ENCODE assay signal across 22 cellular contexts in genomic region chr1:233718057-233718456, GRCh38.
A peak's percentile ranks its signal among the peaks of the same experiment; 100 is the strongest.
DNase-seq lines count a peak whose midpoint lies in the region; ATAC-seq, FAIRE-seq and TF ChIP-seq lines count a peak whose summit lies in the region.
"Had no signal": no experiment of that assay in that cellular context is flagged by ENCODE, and none has a peak within 500 bp of the region (broad histone marks: within the 10 kb centered on the region; RNA-seq: fewer than 3 reads in every experiment).

No MANE protein-coding gene starts in this region.

- no peak overlapping the region for H4K5ac ChIP-seq in IMR-90 (ENCODE audit: low read depth, low read length)

- no peaks in the 10 kb centered on the region for H3K36me3 Mint-ChIP-seq in endodermal cell (ENCODE audit: low read depth)
- H3K36me3 Mint-ChIP-seq: CD8-positive, alpha-beta T cell had no signal

- H3K36me3 ChIP-seq in HepG2 (replicated peaks in 1 of 2; ENCODE audit: control insufficient read depth in 1 of 2, insufficient read depth in 2 of 2, low read length in 2 of 2), result no peaks in the 10 kb centered on the region
- H3K36me3 ChIP-seq in right lobe of liver, result no peaks in the 10 kb centered on the region
- H3K36me3 ChIP-seq in IMR-90 (ENCODE audit: control insufficient read depth, insufficient read depth, low read length), result no peaks in the 10 kb centered on the region
- H3K36me3 ChIP-seq in endodermal cell (ENCODE audit: control insufficient read depth, insufficient read depth, low read length), result no peaks in the 10 kb centered on the region
- H3K36me3 ChIP-seq: BLaER1 treated with 17β-estradiol and CSF1 and Interleukin-3, amounts not matched to agents 10 nM and 100 nM had no signal

- ATAC-seq in HepG2 (no peak), right lobe of liver (no peak), IMR-90 (ENCODE audit: low read depth) (no peak), GM19467 (IDR thresholded peaks at IDR 0.05; ENCODE audit: unreplicated experiment) (no peak)
- ATAC-seq: CD8-positive, alpha-beta T cell had no signal

- no peaks in the 10 kb centered on the region for H3K79me1 ChIP-seq in IMR-90 (ENCODE audit: low read depth in 1 of 2, low read length in 2 of 2)

- BruUV-seq in HepG2 (replicated peaks; lab: Mats Ljungman, UMichigan) (no TSS peak), IMR-90 (replicated peaks; lab: Mats Ljungman, UMichigan) (no TSS peak)

- H3K4me3 Mint-ChIP-seq in endodermal cell, result no peak overlapping the region
- H3K4me3 Mint-ChIP-seq: B cell; CD4-positive, alpha-beta T cell; CD8-positive, alpha-beta T cell had no signal

- dilution Hi-C loops in IMR-90 (cut with HindIII; ENCODE audit: low sequenced_read_pairs, unreplicated experiment), result no loop called here

- no peak overlapping the region for H4K91ac ChIP-seq in IMR-90 (ENCODE audit: insufficient read depth, low read depth, low read length)

- peaks cover 23% of the 10 kb centered on the region for H3K4me1 Mint-ChIP-seq in endodermal cell
- H3K4me1 Mint-ChIP-seq: B cell had no signal

- no peaks in the 10 kb centered on the region for H3K9me1 ChIP-seq in IMR-90 (ENCODE audit: insufficient read depth, low read length)

- TF ChIP-seq RAD21 in HepG2 (CRISPR knock-in tag; IDR thresholded peaks at IDR 0.05) (no peak), IMR-90 (IDR thresholded peaks at IDR 0.05; ENCODE audit: low read length) (no peak)

- DNase-seq in HepG2 (ENCODE audit: low spot score) (no peak), right lobe of liver (no peak), IMR-90 (no peak), endodermal cell (no peak), MV-4-11 (lab: John Stamatoyannopoulos, UW) (no peak), cardiac septum (ENCODE audit: low spot score) (no peak)
- DNase-seq: 8988T; AML-193; Caco-2; Calu3; CD4-positive, alpha-beta T cell; CD8-positive, alpha-beta T cell; DMS79 treated with DMSO at 0.1 percent for 48 hours; GF-D8 had no signal

- H2BK20ac ChIP-seq in IMR-90 (ENCODE audit: low read depth, low read length), result no peak overlapping the region

- no peak overlapping the region for H3K4me3 ChIP-seq in HepG2 (replicated peaks in 1 of 3; ENCODE audit: insufficient read depth in 1 of 3, low read depth in 2 of 3, low read length in 3 of 3)
- no peak overlapping the region for H3K4me3 ChIP-seq in right lobe of liver
- no peak overlapping the region for H3K4me3 ChIP-seq in IMR-90 (ENCODE audit: insufficient read depth, low read depth, low read length)
- peak overlapping the region; percentile 46 for H3K4me3 ChIP-seq in endodermal cell (ENCODE audit: low read length)
- H3K4me3 ChIP-seq: BLaER1 treated with 17β-estradiol and CSF1 and Interleukin-3, amounts not matched to agents 10 nM and 100 nM had no signal

- H2BK5ac ChIP-seq in IMR-90 (ENCODE audit: low read depth, low read length, poor library complexity, severe bottlenecking), result no peak overlapping the region

- H4K8ac ChIP-seq in IMR-90 (ENCODE audit: low read depth in 2 of 2, low read length in 2 of 2), result no peak overlapping the region

- H3K4ac ChIP-seq in IMR-90 (ENCODE audit: low read depth, low read length), result no peak overlapping the region

- H3K27me3 ChIP-seq in HepG2 (ENCODE audit: control insufficient read depth in 1 of 2, insufficient read depth in 2 of 2, low read length in 2 of 2) (no peaks in the 10 kb centered on the region; a peak in 1 of 5 replicates), right lobe of liver (no peaks in the 10 kb centered on the region), IMR-90 (ENCODE audit: control insufficient read depth, insufficient read depth, low read length) (no peaks in the 10 kb centered on the region), endodermal cell (ENCODE audit: control insufficient read depth, insufficient read depth, low read length, poor library complexity, severe bottlenecking) (no peaks in the 10 kb centered on the region)
- H3K27me3 ChIP-seq: BLaER1 treated with 17β-estradiol and CSF1 and Interleukin-3, amounts not matched to agents 10 nM and 100 nM had no signal

- no peaks in the 10 kb centered on the region for H4K20me1 ChIP-seq in HepG2 (ENCODE audit: insufficient read depth, low read length)
- H4K20me1 ChIP-seq in IMR-90 (ENCODE audit: insufficient read depth, low read length), result no peaks in the 10 kb centered on the region
- H4K20me1 ChIP-seq: BLaER1 treated with 17β-estradiol and CSF1 and Interleukin-3, amounts not matched to agents 10 nM and 100 nM had no signal

- no peak overlapping the region for H3K27ac Mint-ChIP-seq in endodermal cell
- H3K27ac Mint-ChIP-seq: B cell; CD4-positive, alpha-beta T cell; CD8-positive, alpha-beta T cell had no signal

- no peaks in the 10 kb centered on the region for H3K27me3 Mint-ChIP-seq in endodermal cell (ENCODE audit: insufficient read depth)
- H3K27me3 Mint-ChIP-seq: B cell had no signal

- H2BK15ac ChIP-seq in IMR-90 (ENCODE audit: low read depth, low read length), result no peak overlapping the region

- H2AFZ ChIP-seq in HepG2 (ENCODE audit: low read length) (no peak overlapping the region), IMR-90 (replicated peaks; ENCODE audit: low read length, poor library complexity) (no peak overlapping the region)

- no peak overlapping the region for H2BK120ac ChIP-seq in IMR-90 (ENCODE audit: low read depth, low read length)

- H3K79me2 ChIP-seq in HepG2 (ENCODE audit: insufficient read depth, low read length), result no peaks in the 10 kb centered on the region

- H3K56ac ChIP-seq in IMR-90 (ENCODE audit: extremely low read depth, insufficient read depth, low read length), result no peak overlapping the region

- H2AK5ac ChIP-seq in IMR-90 (ENCODE audit: low read depth, low read length), result no peak overlapping the region

- TF ChIP-seq POLR2A in HepG2 (IDR thresholded peaks at IDR 0.05; ENCODE audit: insufficient read depth in 1 of 2, low read depth in 2 of 2, low read length in 2 of 2) (no peak), right lobe of liver (IDR thresholded peaks at IDR 0.05) (no peak), IMR-90 (IDR thresholded peaks at IDR 0.05; ENCODE audit: low read depth, low read length) (no peak)

- FAIRE-seq in HepG2 (lab: Jason Lieb, UNC), result no peak
- FAIRE-seq: A204.1, D721Med, G401.6, GM12891 had no signal

- no peak overlapping the region for H3K23ac ChIP-seq in IMR-90 (ENCODE audit: low read depth, low read length)

- no peak overlapping the region for H2AK9ac ChIP-seq in IMR-90 (replicated peaks; ENCODE audit: low read depth, low read length, poor library complexity)

- H3K18ac ChIP-seq in IMR-90 (ENCODE audit: low read depth, low read length), result no peak overlapping the region

- H3K9ac ChIP-seq in HepG2 (ENCODE audit: insufficient read depth, low read depth, low read length), result no peak overlapping the region
- no peak overlapping the region for H3K9ac ChIP-seq in IMR-90 (ENCODE audit: low read depth, low read length)
- no peak overlapping the region for H3K9ac ChIP-seq in endodermal cell (ENCODE audit: extremely low read depth, low read length, poor library complexity, severe bottlenecking)
- H3K9ac ChIP-seq: BLaER1 treated with 17β-estradiol and CSF1 and Interleukin-3, amounts not matched to agents 10 nM and 100 nM had no signal

- no peak for TF ChIP-seq CTCF in HepG2 (CRISPR knock-in tag; IDR thresholded peaks at IDR 0.05)
- TF ChIP-seq CTCF in right lobe of liver (IDR thresholded peaks at IDR 0.05), result no peak
- TF ChIP-seq CTCF in IMR-90 (conservative IDR thresholded peaks at IDR 0.05; ENCODE audit: low read depth, low read length), result no peak
- TF ChIP-seq CTCF in endodermal cell (conservative IDR thresholded peaks at IDR 0.05), result no peak

- H3K14ac ChIP-seq in IMR-90 (replicated peaks; ENCODE audit: low read depth, low read length), result no peak overlapping the region

- CTCF ChIA-PET in HepG2 (lab: Yijun Ruan, JAX; ENCODE audit: low intra/inter-chr PET ratio, low total read pairs), result no interaction called here
- CTCF ChIA-PET in IMR-90 (lab: Yijun Ruan, JAX), result no interaction called here

- H3K9me3 ChIP-seq in HepG2 (ENCODE audit: low read length) (no peaks in the 10 kb centered on the region), right lobe of liver (no peaks in the 10 kb centered on the region), IMR-90 (ENCODE audit: control insufficient read depth, insufficient read depth, low read length) (peaks cover 7% of the 10 kb centered on the region; the same call in 1 of the 2 replicates), endodermal cell (ENCODE audit: control insufficient read depth, low read length) (peaks cover 31% of the 10 kb centered on the region)
- H3K9me3 ChIP-seq: Caco-2 had no signal

- H3K4me1 ChIP-seq in HepG2 (ENCODE audit: insufficient read depth, low read length), result no peaks in the 10 kb centered on the region
- H3K4me1 ChIP-seq in right lobe of liver, result peaks cover 0 to 51% (median 16%) of the 10 kb centered on the region in 4 donors
- H3K4me1 ChIP-seq in IMR-90 (ENCODE audit: control insufficient read depth, insufficient read depth, low read length), result no peaks in the 10 kb centered on the region
- H3K4me1 ChIP-seq in endodermal cell (ENCODE audit: control insufficient read depth, insufficient read depth, low read length), result peaks cover 14% of the 10 kb centered on the region
- H3K4me1 ChIP-seq: Caco-2 had no signal

- intact Hi-C loops in HepG2 (cut with micrococcal nuclease; ENCODE audit: unreplicated experiment), result no loop called here
- intact Hi-C loops in right lobe of liver (cut with DNase I), result no loop called here
- intact Hi-C loops in IMR-90 (cut with micrococcal nuclease), result no loop called here
- intact Hi-C loops in cardiac septum (cut with DNase I), result no loop called here

- H3K27ac ChIP-seq in HepG2 (ENCODE audit: extremely low read length, insufficient read depth, low read length) (no peak overlapping the region), right lobe of liver (no peak overlapping the region), IMR-90 (ENCODE audit: insufficient read depth, low read length) (no peak overlapping the region), endodermal cell (ENCODE audit: low read depth, low read length) (no peak overlapping the region)
- H3K27ac ChIP-seq: BLaER1 treated with 17β-estradiol and CSF1 and Interleukin-3, amounts not matched to agents 10 nM and 100 nM; C4-2B had no signal

- POLR2A ChIA-PET in HepG2 (lab: Yijun Ruan, JAX), result no interaction called here
- POLR2A ChIA-PET in IMR-90 (lab: Charles Lee; ENCODE audit: unreplicated experiment), result no interaction called here

- TF ChIP-seq EP300 in HepG2 (IDR thresholded peaks at IDR 0.05; ENCODE audit: low read depth in 2 of 2, low read length in 2 of 2), result no peak
- TF ChIP-seq EP300 in HepG2 (CRISPR knock-in tag; IDR thresholded peaks at IDR 0.05; ENCODE audit: borderline replicate concordance), result no peak

- H3K4me2 ChIP-seq in HepG2 (ENCODE audit: low read depth, low read length) (no peak overlapping the region), IMR-90 (ENCODE audit: low read depth, low read length) (no peak overlapping the region)
- H3K4me2 ChIP-seq: BLaER1 treated with 17β-estradiol and CSF1 and Interleukin-3, amounts not matched to agents 10 nM and 100 nM had no signal

- H3K9me3 Mint-ChIP-seq in endodermal cell, result peaks cover 20% of the 10 kb centered on the region
- H3K9me3 Mint-ChIP-seq: CD8-positive, alpha-beta T cell had no signal

- 0% methylated on average over 3 of the region's 3 CpGs for WGBS in HepG2 (ENCODE audit: low lambda C conversion rate)
- WGBS in right lobe of liver (ENCODE audit: insufficient coverage, low coverage, low lambda C conversion rate, missing lambda C conversion rate), result 100% methylated on average over 2 of the region's 3 CpGs
- no CpG with 5 or more reads among the region's 3 CpGs for WGBS in IMR-90 (ENCODE audit: extremely low coverage in 2 of 2, insufficient read length in 1 of 2), 2 experiments
- 95% methylated on average over 2 to 3 of the region's 3 CpGs for WGBS in endodermal cell (ENCODE audit: insufficient coverage in 1 of 2, insufficient read length in 1 of 2), 2 experiments

- in situ Hi-C loops in HepG2 (cut with HindIII; ENCODE audit: extremely low pct_ligation_motif_present, low pct_unique_long_range_greater_than_20kb) (no loop called here), IMR-90 (cut with MboI; ENCODE audit: low sequenced_read_pairs) (no loop called here)
